ENCODE assay signal across 1 cellular context in the genomic region with DNA sequence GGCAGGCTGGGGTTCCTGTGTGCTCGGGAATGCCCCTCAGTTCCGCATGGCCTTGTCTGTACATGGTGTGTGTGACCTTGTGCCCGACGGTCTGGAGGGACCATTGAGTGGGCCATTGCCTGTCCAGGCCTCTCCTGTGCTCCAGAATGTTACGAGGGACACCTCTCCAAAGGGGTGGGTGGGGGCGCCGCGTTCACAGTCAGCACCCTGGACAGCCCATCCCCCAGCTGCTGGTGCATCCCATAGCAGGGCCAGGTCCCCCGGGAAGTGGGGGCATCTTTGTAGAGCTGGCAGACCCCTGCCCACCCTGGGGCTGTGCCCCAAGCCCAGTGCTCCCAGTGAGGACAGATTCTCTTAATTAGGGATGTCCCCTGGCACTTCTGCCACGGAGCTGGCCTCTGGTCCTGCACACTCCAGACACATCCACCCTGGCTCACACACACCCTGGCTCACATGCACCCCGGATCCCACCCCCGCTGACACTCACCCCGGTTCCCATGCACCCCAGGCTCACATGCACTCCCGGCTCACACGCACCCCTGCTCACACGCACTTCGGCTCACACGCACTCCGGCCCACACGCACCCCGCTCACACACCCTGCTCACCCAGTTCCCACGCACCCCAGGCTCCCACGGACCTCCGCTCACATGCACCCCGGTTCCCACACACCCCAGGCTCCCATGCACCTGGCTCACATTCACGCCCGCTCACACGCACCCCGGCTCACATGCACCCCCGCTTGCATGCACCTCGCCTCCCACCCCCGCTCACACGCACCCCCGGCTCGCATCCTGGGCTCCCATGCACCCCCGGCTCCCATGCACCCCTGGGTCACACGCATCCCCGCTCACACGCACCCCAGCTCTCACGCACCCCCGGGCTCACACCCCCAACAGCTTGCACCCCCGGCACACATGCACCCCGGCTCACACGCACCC.
A peak's percentile ranks its signal among the peaks of the same experiment; 100 is the strongest.
TF ChIP-seq lines count a peak whose summit lies in the region.

No MANE protein-coding gene starts in this region.

TF ChIP-seq in HEK293, 187 proteins besides CTCF, POLR2A, EP300 and RAD21 (continued from another document):
- TF ChIP-seq, protein P1, sequence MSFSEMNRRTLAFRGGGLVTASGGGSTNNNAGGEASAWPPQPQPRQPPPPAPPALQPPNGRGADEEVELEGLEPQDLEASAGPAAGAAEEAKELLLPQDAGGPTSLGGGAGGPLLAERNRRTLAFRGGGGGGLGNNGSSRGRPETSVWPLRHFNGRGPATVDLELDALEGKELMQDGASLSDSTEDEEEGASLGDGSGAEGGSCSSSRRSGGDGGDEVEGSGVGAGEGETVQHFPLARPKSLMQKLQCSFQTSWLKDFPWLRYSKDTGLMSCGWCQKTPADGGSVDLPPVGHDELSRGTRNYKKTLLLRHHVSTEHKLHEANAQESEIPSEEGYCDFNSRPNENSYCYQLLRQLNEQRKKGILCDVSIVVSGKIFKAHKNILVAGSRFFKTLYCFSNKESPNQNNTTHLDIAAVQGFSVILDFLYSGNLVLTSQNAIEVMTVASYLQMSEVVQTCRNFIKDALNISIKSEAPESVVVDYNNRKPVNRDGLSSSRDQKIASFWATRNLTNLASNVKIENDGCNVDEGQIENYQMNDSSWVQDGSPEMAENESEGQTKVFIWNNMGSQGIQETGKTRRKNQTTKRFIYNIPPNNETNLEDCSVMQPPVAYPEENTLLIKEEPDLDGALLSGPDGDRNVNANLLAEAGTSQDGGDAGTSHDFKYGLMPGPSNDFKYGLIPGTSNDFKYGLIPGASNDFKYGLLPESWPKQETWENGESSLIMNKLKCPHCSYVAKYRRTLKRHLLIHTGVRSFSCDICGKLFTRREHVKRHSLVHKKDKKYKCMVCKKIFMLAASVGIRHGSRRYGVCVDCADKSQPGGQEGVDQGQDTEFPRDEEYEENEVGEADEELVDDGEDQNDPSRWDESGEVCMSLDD (tag by site-specific recombination; IDR thresholded peaks at IDR 0.05), result peak; percentile 96
- TF ChIP-seq KLF16 (tag by site-specific recombination; IDR thresholded peaks at IDR 0.05) (no peak), ZFHX2 (tag by site-specific recombination; conservative IDR thresholded peaks at IDR 0.05) (peak; percentile 57)
